In genomic region chr9:124285903-124286291, GRCh38 we compare ENCODE assay signal across 8 cellular contexts.
DNase-seq lines count a peak whose midpoint lies in the region; ATAC-seq and TF ChIP-seq lines count a peak whose summit lies in the region.

No MANE protein-coding gene starts in this region.

- H3K9me3 ChIP-seq in muscle layer of colon (ENCODE audit: low read length): no peaks in the 10 kb centered on the region

- peaks cover 4% of the 10 kb centered on the region for H3K36me3 ChIP-seq in muscle layer of colon (ENCODE audit: insufficient read depth, low read length)

- peaks cover 71% of the 10 kb centered on the region for H3K4me1 ChIP-seq in muscle layer of colon (ENCODE audit: insufficient read depth, low read length)

- no peaks in the 10 kb centered on the region for H3K27me3 Mint-ChIP-seq in stimulated activated naive CD8-positive, alpha-beta T cell treated with anti-CD3 and anti-CD28 coated beads, Interleukin-15, Interleukin-2, amounts not matched to agents 100 ng/mL and 50 ng/mL, for 24 hours

- H3K4me3 Mint-ChIP-seq in stimulated activated naive CD8-positive, alpha-beta T cell treated with anti-CD3 and anti-CD28 coated beads, Interleukin-15, Interleukin-2, amounts not matched to agents 100 ng/mL and 50 ng/mL, for 24 hours: peak overlapping the region; percentile 75

- H3K9ac ChIP-seq in muscle layer of colon (ENCODE audit: low read length): peak overlapping the region; percentile 11

- ATAC-seq in GM18508 (IDR thresholded peaks at IDR 0.05; ENCODE audit: insufficient read depth, unreplicated experiment) (peak; percentile 15), HG02870 (IDR thresholded peaks at IDR 0.05; ENCODE audit: unreplicated experiment) (peak; percentile 30), HG02884 (IDR thresholded peaks at IDR 0.05; ENCODE audit: unreplicated experiment) (no peak)

- peak; percentile 48 to 86 for DNase-seq in SW 1271 (lab: John Stamatoyannopoulos, UW)
- peak; percentile 99 for DNase-seq in choroid plexus epithelial cell (ENCODE audit: low read depth)
- DNase-seq in DMS153 (lab: John Stamatoyannopoulos, UW): no peak

- H3K27ac ChIP-seq in muscle layer of colon (ENCODE audit: low read depth, low read length): peak overlapping the region; percentile 88

- H3K27me3 ChIP-seq in muscle layer of colon (ENCODE audit: control insufficient read depth in 1 of 2, insufficient read depth in 2 of 2, low read length in 2 of 2): no peaks in the 10 kb centered on the region

- no peaks in the 10 kb centered on the region for H3K9me3 Mint-ChIP-seq in stimulated activated naive CD8-positive, alpha-beta T cell treated with anti-CD3 and anti-CD28 coated beads, Interleukin-15, Interleukin-2, amounts not matched to agents 100 ng/mL and 50 ng/mL, for 24 hours

- no peak for TF ChIP-seq CTCF in choroid plexus epithelial cell (conservative IDR thresholded peaks at IDR 0.05; ENCODE audit: low read depth, low read length)

- H3K4me3 ChIP-seq in choroid plexus epithelial cell (ENCODE audit: low read depth, low read length) (no peak overlapping the region), muscle layer of colon (ENCODE audit: low read depth in 1 of 2, low read length in 2 of 2) (peak overlapping the region in 1 of 2 donors; percentile 0)

- peak overlapping the region; percentile 99 for H3K27ac Mint-ChIP-seq in stimulated activated naive CD8-positive, alpha-beta T cell treated with anti-CD3 and anti-CD28 coated beads, Interleukin-15, Interleukin-2, amounts not matched to agents 100 ng/mL and 50 ng/mL, for 24 hours

- H3K4me1 Mint-ChIP-seq in stimulated activated naive CD8-positive, alpha-beta T cell treated with anti-CD3 and anti-CD28 coated beads, Interleukin-15, Interleukin-2, amounts not matched to agents 100 ng/mL and 50 ng/mL, for 24 hours (ENCODE audit: low read depth): peaks cover 71% of the 10 kb centered on the region

- H3K36me3 Mint-ChIP-seq in stimulated activated naive CD8-positive, alpha-beta T cell treated with anti-CD3 and anti-CD28 coated beads, Interleukin-15, Interleukin-2, amounts not matched to agents 100 ng/mL and 50 ng/mL, for 24 hours (ENCODE audit: low read depth): no peaks in the 10 kb centered on the region
